Comparison of ENCODE assay signal across 8 cellular contexts in the genomic region with DNA sequence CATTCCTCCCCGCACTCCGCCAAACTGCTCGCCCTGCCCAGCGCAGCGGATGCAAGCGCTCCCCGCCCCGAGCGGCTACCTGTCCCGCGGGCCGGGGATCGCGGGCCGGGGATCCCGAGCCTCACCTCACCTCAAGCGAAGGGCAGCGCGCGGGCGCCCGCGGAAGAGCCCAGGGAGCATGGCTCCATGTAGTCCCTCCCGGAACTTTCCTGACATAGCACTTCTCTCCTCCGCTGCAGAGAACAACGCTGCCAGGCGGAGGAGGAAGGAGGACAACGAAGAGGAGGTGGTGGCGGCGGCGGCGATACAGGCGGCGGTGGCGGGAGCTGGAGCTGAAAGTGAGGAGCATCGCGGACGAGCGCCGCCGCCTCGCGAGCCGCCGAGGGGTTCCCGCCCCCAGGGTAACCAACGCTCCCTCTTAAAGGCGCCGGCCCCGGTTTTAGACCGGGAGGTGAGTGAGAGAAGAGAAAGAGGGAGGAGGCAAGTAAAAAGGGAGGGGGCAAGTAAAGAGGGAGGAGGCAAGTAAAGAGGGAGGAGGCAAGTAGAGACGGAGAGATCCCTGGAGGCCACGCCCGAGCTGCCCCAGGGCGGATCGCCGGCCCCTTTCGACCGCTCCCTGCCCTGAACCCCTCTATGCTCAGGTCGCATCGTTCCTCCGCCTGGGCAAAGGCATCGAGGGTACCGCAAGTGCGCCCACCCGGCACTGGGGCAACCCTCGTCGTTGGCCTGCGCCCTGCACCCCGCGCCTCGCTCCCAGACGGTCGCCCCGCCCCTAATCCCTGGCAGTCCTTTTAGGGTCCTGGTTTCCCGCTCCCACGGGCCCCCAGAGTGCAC. TPM values are rescaled to one million over a fixed set of nuclear protein-coding genes. Genes with fewer than 3 reads are reported as not detected.
DNase-seq lines count a peak whose midpoint lies in the region; ATAC-seq and TF ChIP-seq lines count a peak whose summit lies in the region.

A gene with protein sequence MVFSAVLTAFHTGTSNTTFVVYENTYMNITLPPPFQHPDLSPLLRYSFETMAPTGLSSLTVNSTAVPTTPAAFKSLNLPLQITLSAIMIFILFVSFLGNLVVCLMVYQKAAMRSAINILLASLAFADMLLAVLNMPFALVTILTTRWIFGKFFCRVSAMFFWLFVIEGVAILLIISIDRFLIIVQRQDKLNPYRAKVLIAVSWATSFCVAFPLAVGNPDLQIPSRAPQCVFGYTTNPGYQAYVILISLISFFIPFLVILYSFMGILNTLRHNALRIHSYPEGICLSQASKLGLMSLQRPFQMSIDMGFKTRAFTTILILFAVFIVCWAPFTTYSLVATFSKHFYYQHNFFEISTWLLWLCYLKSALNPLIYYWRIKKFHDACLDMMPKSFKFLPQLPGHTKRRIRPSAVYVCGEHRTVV (minus strand): TSS at position 340 of the 834 bp plus-strand sequence. CDS start 37,746 bp downstream, outside the sequence.

- H3K9me3 ChIP-seq in AG04450 (ENCODE audit: control insufficient read depth, insufficient read depth, low read length) (peaks cover 2% of the 10 kb centered on the region; the same call in 1 of the 2 replicates), liver (ENCODE audit: control insufficient read depth in 4 of 4, low read length in 3 of 4) (no peaks in the 10 kb centered on the region)

- no peak within 1 kb of the TSS for H3K9ac ChIP-seq in liver (ENCODE audit: low read depth in 1 of 2, low read length in 2 of 2)

- H3K4me3 ChIP-seq in AG04450 (ENCODE audit: low read depth, low read length) (peak within 1 kb of the TSS; percentile 78), coronary artery (peak within 1 kb of the TSS; percentile 88), liver (ENCODE audit: low read depth in 1 of 3, low read length in 3 of 3) (peak within 1 kb of the TSS; percentile 40 to 77 (median 65))

- POLR2A ChIA-PET in AG04450 (lab: Yijun Ruan, JAX): interaction anchor here (0.6 to 0.7 kb wide), 3 partner anchors 14 to 261 kb away, joined by 3 to 4 read pairs (median 3); no protein-coding TSS in a partner anchor

- H3K36me3 ChIP-seq in liver (ENCODE audit: control insufficient read depth in 4 of 4, insufficient read depth in 3 of 4, low read depth in 1 of 4, low read length in 3 of 4): no peaks in the 10 kb centered on the region

- no peak for TF ChIP-seq RAD21 in liver (IDR thresholded peaks at IDR 0.05)

- TF ChIP-seq POLR2A in GM18526 (IDR thresholded peaks at IDR 0.05; ENCODE audit: extremely low read depth, insufficient read length): peak; percentile 60

- peaks cover 5 to 15% (median 10%) of the 10 kb centered on the region in 4 donors for H3K4me1 ChIP-seq in liver (ENCODE audit: control insufficient read depth in 4 of 4, insufficient read depth in 4 of 4, low read length in 3 of 4)

- no peak for TF ChIP-seq CTCF in AG04450 (IDR thresholded peaks at IDR 0.05; ENCODE audit: low read depth, low read length)
- no peak for TF ChIP-seq CTCF in coronary artery (IDR thresholded peaks at IDR 0.05)
- TF ChIP-seq CTCF in liver (IDR thresholded peaks at IDR 0.05; ENCODE audit: low read depth, low read length, missing input control): no peak

- WGBS in liver: 1% methylated on average over 77 of the region's 77 CpGs

- peak; percentile 95 for ATAC-seq in HG03045 (IDR thresholded peaks at IDR 0.05; ENCODE audit: unreplicated experiment)

- CTCF ChIA-PET in AG04450 (lab: Charles Lee): interaction anchor here (0.6 to 4.0 kb wide), 3 partner anchors 56 to 212 kb away, joined by 3 to 22 read pairs (median 3); a partner anchor contains a TSS

- DNase-seq in AG04450 (ENCODE audit: low read depth, low spot score): peak; percentile 15
- DNase-seq in NCI-H2171 (lab: John Stamatoyannopoulos, UW): peak; percentile 58
- peak; percentile 44 to 57 for DNase-seq in activated CD4-positive, alpha-beta T cell treated with anti-CD3 and anti-CD28 coated beads for 24 hours (ENCODE audit: low read depth in 2 of 2)
- peak; percentile 79 for DNase-seq in coronary artery (ENCODE audit: low spot score)
- DNase-seq in stimulated activated CD4-positive, alpha-beta T cell treated with anti-CD3 and anti-CD28 coated beads, Interleukin-4, amount 100 ng/mL, for 24 hours: peak; percentile 67

- H3K27ac ChIP-seq in AG04450 (ENCODE audit: low read depth, low read length): no peak within 1 kb of the TSS
- H3K27ac ChIP-seq in coronary artery: peak within 1 kb of the TSS; percentile 48 to 73
- H3K27ac ChIP-seq in liver (ENCODE audit: low read depth in 1 of 2, low read length in 2 of 2): no peak within 1 kb of the TSS

- H3K27me3 ChIP-seq in AG04450 (ENCODE audit: control insufficient read depth, insufficient read depth, low read length) (peaks cover 9% of the 10 kb centered on the region), liver (ENCODE audit: control insufficient read depth in 4 of 4, insufficient read depth in 4 of 4, low read length in 3 of 4) (peaks cover 0 to 7% (median 4%) of the 10 kb centered on the region in 4 donors)

TF ChIP-seq in liver, 16 proteins besides CTCF, POLR2A, EP300 and RAD21:
- TF ChIP-seq, protein P1, sequence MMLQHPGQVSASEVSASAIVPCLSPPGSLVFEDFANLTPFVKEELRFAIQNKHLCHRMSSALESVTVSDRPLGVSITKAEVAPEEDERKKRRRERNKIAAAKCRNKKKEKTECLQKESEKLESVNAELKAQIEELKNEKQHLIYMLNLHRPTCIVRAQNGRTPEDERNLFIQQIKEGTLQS (IDR thresholded peaks at IDR 0.05): no peak
- no peak for TF ChIP-seq JUND (IDR thresholded peaks at IDR 0.05)
- TF ChIP-seq, protein P2, sequence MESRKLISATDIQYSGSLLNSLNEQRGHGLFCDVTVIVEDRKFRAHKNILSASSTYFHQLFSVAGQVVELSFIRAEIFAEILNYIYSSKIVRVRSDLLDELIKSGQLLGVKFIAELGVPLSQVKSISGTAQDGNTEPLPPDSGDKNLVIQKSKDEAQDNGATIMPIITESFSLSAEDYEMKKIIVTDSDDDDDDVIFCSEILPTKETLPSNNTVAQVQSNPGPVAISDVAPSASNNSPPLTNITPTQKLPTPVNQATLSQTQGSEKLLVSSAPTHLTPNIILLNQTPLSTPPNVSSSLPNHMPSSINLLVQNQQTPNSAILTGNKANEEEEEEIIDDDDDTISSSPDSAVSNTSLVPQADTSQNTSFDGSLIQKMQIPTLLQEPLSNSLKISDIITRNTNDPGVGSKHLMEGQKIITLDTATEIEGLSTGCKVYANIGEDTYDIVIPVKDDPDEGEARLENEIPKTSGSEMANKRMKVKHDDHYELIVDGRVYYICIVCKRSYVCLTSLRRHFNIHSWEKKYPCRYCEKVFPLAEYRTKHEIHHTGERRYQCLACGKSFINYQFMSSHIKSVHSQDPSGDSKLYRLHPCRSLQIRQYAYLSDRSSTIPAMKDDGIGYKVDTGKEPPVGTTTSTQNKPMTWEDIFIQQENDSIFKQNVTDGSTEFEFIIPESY (IDR thresholded peaks at IDR 0.05): no peak
- TF ChIP-seq, protein P3, sequence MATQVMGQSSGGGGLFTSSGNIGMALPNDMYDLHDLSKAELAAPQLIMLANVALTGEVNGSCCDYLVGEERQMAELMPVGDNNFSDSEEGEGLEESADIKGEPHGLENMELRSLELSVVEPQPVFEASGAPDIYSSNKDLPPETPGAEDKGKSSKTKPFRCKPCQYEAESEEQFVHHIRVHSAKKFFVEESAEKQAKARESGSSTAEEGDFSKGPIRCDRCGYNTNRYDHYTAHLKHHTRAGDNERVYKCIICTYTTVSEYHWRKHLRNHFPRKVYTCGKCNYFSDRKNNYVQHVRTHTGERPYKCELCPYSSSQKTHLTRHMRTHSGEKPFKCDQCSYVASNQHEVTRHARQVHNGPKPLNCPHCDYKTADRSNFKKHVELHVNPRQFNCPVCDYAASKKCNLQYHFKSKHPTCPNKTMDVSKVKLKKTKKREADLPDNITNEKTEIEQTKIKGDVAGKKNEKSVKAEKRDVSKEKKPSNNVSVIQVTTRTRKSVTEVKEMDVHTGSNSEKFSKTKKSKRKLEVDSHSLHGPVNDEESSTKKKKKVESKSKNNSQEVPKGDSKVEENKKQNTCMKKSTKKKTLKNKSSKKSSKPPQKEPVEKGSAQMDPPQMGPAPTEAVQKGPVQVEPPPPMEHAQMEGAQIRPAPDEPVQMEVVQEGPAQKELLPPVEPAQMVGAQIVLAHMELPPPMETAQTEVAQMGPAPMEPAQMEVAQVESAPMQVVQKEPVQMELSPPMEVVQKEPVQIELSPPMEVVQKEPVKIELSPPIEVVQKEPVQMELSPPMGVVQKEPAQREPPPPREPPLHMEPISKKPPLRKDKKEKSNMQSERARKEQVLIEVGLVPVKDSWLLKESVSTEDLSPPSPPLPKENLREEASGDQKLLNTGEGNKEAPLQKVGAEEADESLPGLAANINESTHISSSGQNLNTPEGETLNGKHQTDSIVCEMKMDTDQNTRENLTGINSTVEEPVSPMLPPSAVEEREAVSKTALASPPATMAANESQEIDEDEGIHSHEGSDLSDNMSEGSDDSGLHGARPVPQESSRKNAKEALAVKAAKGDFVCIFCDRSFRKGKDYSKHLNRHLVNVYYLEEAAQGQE (IDR thresholded peaks at IDR 0.05): no peak

RNA-seq across cellular contexts. Expression of the gene that starts here (rescaled TPM):
- polyA plus RNA-seq in AG04450 (2011; rRNA removed) (1.4 and 1.6 TPM in 2 replicates), liver (under 1 TPM in 1 of 2 donors, not detected in 1; 0.03 TPM)
- 1.4 and 2.6 TPM in 2 replicates for polyA minus RNA-seq in AG04450 (2011; rRNA and poly(A)+ RNA removed)
- total RNA-seq in liver: under 1 TPM; 0.08 to 0.14 TPM

Comparison
In these comparisons a context has a peak if more than half of its experiments do, and no peak if none do; other contexts are left out.
1. DNase-seq: peak in every context shown above with its lines; median percentile 79 in coronary artery; 67 in stimulated activated CD4-positive, alpha-beta T cell treated with anti-CD3 and anti-CD28 coated beads, Interleukin-4, amount 100 ng/mL, for 24 hours; 58 in NCI-H2171; 50 in activated CD4-positive, alpha-beta T cell treated with anti-CD3 and anti-CD28 coated beads for 24 hours; 15 in AG04450.
2. H3K27ac ChIP-seq: peak in coronary artery (2 of 2); none in AG04450 (single experiment) and liver (0 of 2).
3. Peak in every context shown above with its lines, with median percentiles within 50 percentile points of each other: H3K4me3 ChIP-seq.